ENCODE assay signal across 2 cellular contexts in genomic region chr5:34865131-34865530, GRCh38.
TF ChIP-seq lines count a peak whose summit lies in the region.

No MANE protein-coding gene starts in this region.

TF ChIP-seq in GM23338, 12 proteins besides CTCF, POLR2A, EP300 and RAD21 (continued from another document):
- TF ChIP-seq ZNF462 (CRISPR knock-in tag; IDR thresholded peaks at IDR 0.05): no peak
- no peak for TF ChIP-seq STAT1 (IDR thresholded peaks at IDR 0.05; ENCODE audit: unreplicated experiment)
- no peak for TF ChIP-seq EZH2 (IDR thresholded peaks at IDR 0.05; ENCODE audit: low read depth, unreplicated experiment)
- no peak for TF ChIP-seq EZH2phosphoT487 (IDR thresholded peaks at IDR 0.05; ENCODE audit: unreplicated experiment)
- no peak for TF ChIP-seq ZNF114 (CRISPR knock-in tag; IDR thresholded peaks at IDR 0.05)
- no peak for TF ChIP-seq CREB1 (CRISPR knock-in tag; IDR thresholded peaks at IDR 0.05; ENCODE audit: low read depth)

TF ChIP-seq in WTC11, 78 proteins besides CTCF, POLR2A, EP300 and RAD21 (continued from another document):
- no peak for TF ChIP-seq HMGA2 (CRISPR knock-in tag; IDR thresholded peaks at IDR 0.05)
- TF ChIP-seq EMX1 (CRISPR knock-in tag; IDR thresholded peaks at IDR 0.05): no peak
- no peak for TF ChIP-seq ZBTB43 (CRISPR knock-in tag; IDR thresholded peaks at IDR 0.05)
- TF ChIP-seq IRF1 (CRISPR knock-in tag; IDR thresholded peaks at IDR 0.05): no peak
- no peak for TF ChIP-seq GABPB1 (CRISPR knock-in tag; IDR thresholded peaks at IDR 0.05)
- no peak for TF ChIP-seq USF2 (CRISPR knock-in tag; IDR thresholded peaks at IDR 0.05)
